In the genomic region with DNA sequence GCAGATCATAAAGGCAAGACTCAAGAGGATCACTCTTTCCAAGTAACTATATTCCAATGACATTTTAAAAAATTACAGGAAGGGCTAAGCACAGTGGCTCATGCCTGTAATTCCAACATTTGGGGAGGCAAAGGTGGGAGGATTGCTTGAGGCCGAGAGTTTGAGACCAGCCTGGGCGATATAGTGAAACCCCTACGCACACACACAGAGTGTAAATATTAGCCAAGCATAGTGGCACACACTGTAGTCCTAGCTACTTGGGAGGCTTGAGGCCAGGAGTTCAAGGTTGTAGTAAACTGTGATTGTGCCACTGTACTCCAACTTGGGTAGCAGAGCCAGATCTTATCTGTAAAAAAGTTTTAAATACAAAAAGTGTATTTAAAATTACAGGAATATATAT, we compare ENCODE assay signal across 27 cellular contexts.
"Had no signal": no experiment of that assay in that cellular context is flagged by ENCODE, and none has a peak within 500 bp of the region (broad histone marks: within the 10 kb centered on the region; RNA-seq: fewer than 3 reads in every experiment).

No MANE protein-coding gene starts in this region.

- H3K4me1 ChIP-seq: stomach, suprapubic skin, testis, thyroid gland, tibial artery, tibial nerve, transverse colon, upper lobe of left lung, upper lobe of right lung, uterus, vagina had no signal

- DNase-seq: stimulated activated CD4-positive, alpha-beta T cell treated with anti-CD3 and anti-CD28 coated beads, Interleukin-2, amount 100 ng/mL, for 48 hours; stimulated activated CD4-positive, alpha-beta T cell treated with anti-CD3 and anti-CD28 coated beads, Interleukin-4, amount 100 ng/mL, for 1 hour; stimulated activated CD4-positive, alpha-beta T cell treated with anti-CD3 and anti-CD28 coated beads, Interleukin-4, amount 100 ng/mL, for 24 hours; stimulated activated CD4-positive, alpha-beta T cell treated with anti-CD3 and anti-CD28 coated beads, Interleukin-4, amount 100 ng/mL, for 4 hours; stimulated activated CD8-positive, alpha-beta memory T cell treated with anti-CD3 and anti-CD28 coated beads, Interleukin-4, amount 100 ng/mL, for 48 hours; stimulated activated naive B cell treated with anti-CD40 and anti-IgM and Interleukin-4, amounts not matched to agents 10 μg/mL and 1 μg/mL and 100 μg/mL, for 72 hours; stimulated activated naive CD4-positive, alpha-beta T cell; stimulated activated naive CD4-positive, alpha-beta T cell treated with Interleukin-2 at 50 U/mL for 16 hours; stimulated activated naive CD8-positive, alpha-beta T cell treated with anti-CD3 and anti-CD28 coated beads, Interleukin-15, amount 100 ng/mL, for 72 hours; stimulated activated naive CD8-positive, alpha-beta T cell treated with anti-CD3 and anti-CD28 coated beads, Interleukin-15, Interleukin-2, amounts not matched to agents 100 U/mL and 50 U/mL, for 24 hours; stomach; substantia nigra; testis; thyroid gland; tibial artery; transverse colon; trophoblast cell; upper lobe of left lung; upper lobe of right lung; uterus had no signal

- H3K36me3 ChIP-seq: thoracic aorta, thyroid gland, transverse colon, upper lobe of left lung, upper lobe of right lung, uterus, vagina had no signal

- H3K4me3 ChIP-seq: stomach, suprapubic skin, testis, thoracic aorta, thyroid gland, tibial artery, tibial nerve, transverse colon, upper lobe of left lung, upper lobe of right lung, uterus, vagina had no signal

- H3K27me3 ChIP-seq: stomach, suprapubic skin, testis, thyroid gland, tibial artery, tibial nerve, transverse colon, upper lobe of left lung, upper lobe of right lung, uterus, vagina had no signal

- FAIRE-seq: urothelium cell line had no signal

- H3K9me3 ChIP-seq: stomach, suprapubic skin, testis, thoracic aorta, thyroid gland, tibial artery, tibial nerve, transverse colon, upper lobe of left lung, upper lobe of right lung, uterus, vagina had no signal

- H3K27ac ChIP-seq: stomach, suprapubic skin, testis, thoracic aorta, thyroid gland, tibial artery, tibial nerve, transverse colon, upper lobe of left lung, upper lobe of right lung, uterus, vagina had no signal

- ATAC-seq: stimulated activated effector memory CD8-positive, alpha-beta T cell treated with anti-CD3 and anti-CD28 coated beads, Interleukin-12 subunit alpha, Interleukin-12 subunit beta, amount 100 ng/mL, for 72 hours; stimulated activated memory B cell treated with anti-CD40 and anti-IgM and Interleukin-4, amounts not matched to agents 10 μg/mL and 1 μg/mL and 100 μg/mL, for 72 hours; stimulated activated naive B cell treated with anti-CD40 and anti-IgM and Interleukin-4, amounts not matched to agents 10 μg/mL and 1 μg/mL and 100 μg/mL, for 72 hours; stimulated activated naive CD8-positive, alpha-beta T cell treated with anti-CD3 and anti-CD28 coated beads, Interleukin-15, amount 100 ng/mL, for 72 hours; stimulated activated naive CD8-positive, alpha-beta T cell treated with anti-CD3 and anti-CD28 coated beads, Interleukin-15, Interleukin-2, amounts not matched to agents 100 U/mL and 50 U/mL, for 24 hours; upper lobe of right lung had no signal
